15 cellular contexts compared by ENCODE assay signal in genomic region chr3:112718516-112718915, GRCh38.
A peak's percentile ranks its signal among the peaks of the same experiment; 100 is the strongest.
DNase-seq lines count a peak whose midpoint lies in the region; ATAC-seq and TF ChIP-seq lines count a peak whose summit lies in the region.
"Had no signal": no experiment of that assay in that cellular context is flagged by ENCODE, and none has a peak within 500 bp of the region (broad histone marks: within the 10 kb centered on the region; RNA-seq: fewer than 3 reads in every experiment).

No MANE protein-coding gene starts in this region.

- no peaks in the 10 kb centered on the region for H3K36me3 Mint-ChIP-seq in MCF 10A (ENCODE audit: insufficient read depth, unreplicated experiment)
- H3K36me3 Mint-ChIP-seq: CD4-positive, CD25-positive, alpha-beta regulatory T cell had no signal

- TF ChIP-seq CTCF in MCF 10A (IDR thresholded peaks at IDR 0.05; ENCODE audit: unreplicated experiment) (no peak), breast epithelium (IDR thresholded peaks at IDR 0.05) (no peak), foreskin keratinocyte (conservative IDR thresholded peaks at IDR 0.05) (no peak)

- H3K27me3 ChIP-seq in breast epithelium, result no peaks in the 10 kb centered on the region
- H3K27me3 ChIP-seq in esophagus (ENCODE audit: control insufficient read depth in 1 of 2, insufficient read depth in 2 of 2, low read length in 2 of 2), result no peaks in the 10 kb centered on the region
- H3K27me3 ChIP-seq in foreskin keratinocyte, result no peaks in the 10 kb centered on the region
- H3K27me3 ChIP-seq: BLaER1 treated with 17β-estradiol and CSF1 and Interleukin-3, amounts not matched to agents 10 nM and 100 nM had no signal

- WGBS in esophagus, 2 donors, result 36 to 43% methylated on average over 1 of the region's 1 CpG

- DNase-seq in MCF 10A (ENCODE audit: unreplicated experiment), result peak; percentile 30
- no peak for DNase-seq in breast epithelium (ENCODE audit: low spot score in 2 of 2)
- peak in 1 of 2 donors; percentile 78 for DNase-seq in foreskin keratinocyte
- DNase-seq in NCI-H1694 (lab: John Stamatoyannopoulos, UW), result no peak
- no peak for DNase-seq in activated T-cell treated with anti-CD3 and anti-CD28 coated beads for 4 hours
- DNase-seq in activated T-cell treated with anti-CD3 and anti-CD28 coated beads, Interleukin-2, amount 50 U/mL, for 1 hour, result no peak
- DNase-seq: 8988T; Calu3; CD4-positive, CD25-positive, alpha-beta regulatory T cell; DMS 273 treated with DMSO at 0.1 percent for 48 hours; GM23248; H7 had no signal

- H3K27ac Mint-ChIP-seq in MCF 10A (ENCODE audit: low read depth, unreplicated experiment), result no peak overlapping the region
- H3K27ac Mint-ChIP-seq: CD4-positive, CD25-positive, alpha-beta regulatory T cell had no signal

- no peaks in the 10 kb centered on the region for H3K4me1 Mint-ChIP-seq in MCF 10A (ENCODE audit: insufficient read depth, unreplicated experiment)
- H3K4me1 Mint-ChIP-seq: CD4-positive, CD25-positive, alpha-beta regulatory T cell had no signal

- H3K27ac ChIP-seq in breast epithelium, result no peak overlapping the region
- peak overlapping the region; percentile 44 to 45 for H3K27ac ChIP-seq in esophagus (ENCODE audit: low read depth in 2 of 2, low read length in 1 of 2)
- H3K27ac ChIP-seq in foreskin keratinocyte, result no peak overlapping the region
- H3K27ac ChIP-seq: BLaER1 treated with 17β-estradiol and CSF1 and Interleukin-3, amounts not matched to agents 10 nM and 100 nM; GM23248 had no signal

- H3K36me3 ChIP-seq in breast epithelium, result no peaks in the 10 kb centered on the region
- no peaks in the 10 kb centered on the region for H3K36me3 ChIP-seq in esophagus (ENCODE audit: control insufficient read depth in 2 of 2, insufficient read depth in 2 of 2, low read length in 1 of 2)
- H3K36me3 ChIP-seq: BLaER1 treated with 17β-estradiol and CSF1 and Interleukin-3, amounts not matched to agents 10 nM and 100 nM had no signal

- TF ChIP-seq POLR2A in breast epithelium (IDR thresholded peaks at IDR 0.05), result no peak

- no peaks in the 10 kb centered on the region for H3K9me3 Mint-ChIP-seq in MCF 10A (ENCODE audit: unreplicated experiment)

- H3K27me3 Mint-ChIP-seq in MCF 10A (ENCODE audit: insufficient read depth, unreplicated experiment), result no peaks in the 10 kb centered on the region

- H3K4me1 ChIP-seq in breast epithelium, result no peaks in the 10 kb centered on the region
- no peaks in the 10 kb centered on the region for H3K4me1 ChIP-seq in esophagus (ENCODE audit: control insufficient read depth in 2 of 2, insufficient read depth in 2 of 2, low read length in 1 of 2)
- peaks cover 11% of the 10 kb centered on the region for H3K4me1 ChIP-seq in foreskin keratinocyte
- H3K4me1 ChIP-seq: BLaER1 treated with 17β-estradiol and CSF1 and Interleukin-3, amounts not matched to agents 10 nM and 100 nM had no signal

- H3K4me3 ChIP-seq in breast epithelium (no peak overlapping the region), esophagus (ENCODE audit: low read depth in 1 of 2, low read length in 2 of 2) (no peak overlapping the region)
- H3K4me3 ChIP-seq: BLaER1 treated with 17β-estradiol and CSF1 and Interleukin-3, amounts not matched to agents 10 nM and 100 nM; GM12878; GM23248 had no signal

- no peaks in the 10 kb centered on the region for H3K9me3 ChIP-seq in breast epithelium
- H3K9me3 ChIP-seq in esophagus (ENCODE audit: control insufficient read depth in 2 of 2, insufficient read depth in 1 of 2, low read depth in 1 of 2, low read length in 1 of 2), result no peaks in the 10 kb centered on the region
- H3K9me3 ChIP-seq: BLaER1 treated with 17β-estradiol and CSF1 and Interleukin-3, amounts not matched to agents 10 nM and 100 nM had no signal

- no peak overlapping the region for H3K4me3 Mint-ChIP-seq in MCF 10A (ENCODE audit: unreplicated experiment)
- H3K4me3 Mint-ChIP-seq: CD4-positive, CD25-positive, alpha-beta regulatory T cell had no signal

- ATAC-seq in foreskin keratinocyte, result peak; percentile 51
- ATAC-seq: GM12878 had no signal

- CTCF ChIA-PET in MCF 10A (lab: Yijun Ruan, JAX), result interaction anchor here (0.5 kb wide), 1 partner anchor 16 kb away, joined by 3 read pairs; no protein-coding TSS in a partner anchor

- POLR2A ChIA-PET in MCF 10A (lab: Yijun Ruan, JAX), result interaction anchor here (0.7 to 1.4 kb wide), 4 partner anchors 10 to 78 kb away, joined by 3 to 6 read pairs (median 4); no protein-coding TSS in a partner anchor

- intact Hi-C loops in MCF 10A (cut with micrococcal nuclease) (no loop called here), breast epithelium (cut with DNase I; ENCODE audit: low total_unique reads) (loop anchor here (5.0 kb wide), 1 partner anchor 269 kb away; no protein-coding TSS in a partner anchor)

- no TSS peak for BruUV-seq in MCF 10A (replicated peaks; lab: Mats Ljungman, UMichigan)

Comparison
In these comparisons a context has a peak if more than half of its experiments do, and no peak if none do; other contexts are left out.
1. H3K27ac ChIP-seq: peak in esophagus (2 of 2); none in breast epithelium (0 of 2) and foreskin keratinocyte (single experiment).